Comparison of ENCODE assay signal across 7 cellular contexts in the genomic region with DNA sequence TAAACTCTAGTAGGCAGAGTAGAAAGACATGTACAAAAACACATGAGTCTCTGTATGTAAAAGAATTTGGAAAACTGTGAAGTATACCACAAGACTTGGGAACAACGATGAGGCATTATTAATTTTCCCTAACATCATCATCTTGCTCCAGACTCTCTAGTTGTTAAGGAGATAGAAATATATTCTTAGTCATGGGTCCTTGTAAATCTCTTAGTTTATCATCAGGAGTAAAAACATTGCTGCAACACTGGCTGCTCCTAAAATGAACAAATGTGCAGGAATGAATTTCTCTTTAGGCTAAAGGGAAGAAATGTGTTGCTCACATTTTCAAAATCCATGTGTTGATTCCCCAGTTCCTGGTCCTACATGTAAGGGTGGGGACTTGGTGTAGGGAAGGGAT.
"Had no signal": no experiment of that assay in that cellular context is flagged by ENCODE, and none has a peak within 500 bp of the region (broad histone marks: within the 10 kb centered on the region; RNA-seq: fewer than 3 reads in every experiment).

No MANE protein-coding gene starts in this region.

- H3K4me1 ChIP-seq: HAP-1 had no signal

- H3K4me3 ChIP-seq: HAP-1, K562 had no signal

- H3K9me3 ChIP-seq: HAP-1 had no signal

- DNase-seq: GOT3, H7, HFFc6, IMR-90, KG1 had no signal

- H3K36me3 ChIP-seq: HAP-1 had no signal
